ENCODE assay signal across 11 cellular contexts in genomic region chr15:22846073-22846472, GRCh38. TPM values are rescaled to one million over a fixed set of nuclear protein-coding genes. Genes with fewer than 3 reads are reported as not detected.
DNase-seq lines count a peak whose midpoint lies in the region; ATAC-seq and TF ChIP-seq lines count a peak whose summit lies in the region.
"Had no signal": no experiment of that assay in that cellular context is flagged by ENCODE, and none has a peak within 500 bp of the region (broad histone marks: within the 10 kb centered on the region; RNA-seq: fewer than 3 reads in every experiment).

No MANE protein-coding gene starts in this region.

- TF ChIP-seq CTCF in BE2C (IDR thresholded peaks at IDR 0.05; ENCODE audit: low read depth, low read length) (no peak), adrenal gland (IDR thresholded peaks at IDR 0.05) (no peak), nephron progenitor cell (IDR thresholded peaks at IDR 0.05) (no peak)

- H3K9me3 Mint-ChIP-seq in nephron progenitor cell, result no peaks in the 10 kb centered on the region
- no peaks in the 10 kb centered on the region for H3K9me3 Mint-ChIP-seq in activated naive CD4-positive, alpha-beta T cell treated with anti-CD3 and anti-CD28 coated beads for 36 hours

- H3K27me3 ChIP-seq in BE2C (no peaks in the 10 kb centered on the region), adrenal gland (no peaks in the 10 kb centered on the region)
- H3K27me3 ChIP-seq: BLaER1 treated with 17β-estradiol and CSF1 and Interleukin-3, amounts not matched to agents 10 nM and 100 nM had no signal

- H3K36me3 ChIP-seq in BE2C, result peaks cover 71% of the 10 kb centered on the region
- H3K36me3 ChIP-seq in adrenal gland (replicated peaks in 1 of 2), result peaks cover 0 to 9% of the 10 kb centered on the region in 2 donors

- WGBS in adrenal gland, 4 donors, result 80 to 87% (median 83%) methylated on average over 6 of the region's 6 CpGs

- H3K4me3 ChIP-seq in BE2C (ENCODE audit: low read depth, low read length), result no peak overlapping the region
- H3K4me3 ChIP-seq in adrenal gland, result no peak overlapping the region
- H3K4me3 ChIP-seq: BLaER1 treated with 17β-estradiol and CSF1 and Interleukin-3, amounts not matched to agents 10 nM and 100 nM had no signal

- H3K27ac Mint-ChIP-seq in nephron progenitor cell, result peak overlapping the region; percentile 90
- no peak overlapping the region for H3K27ac Mint-ChIP-seq in activated naive CD4-positive, alpha-beta T cell treated with anti-CD3 and anti-CD28 coated beads for 36 hours

- intact Hi-C loops in adrenal gland (cut with DNase I), result no loop called here
- intact Hi-C loops in activated naive CD4-positive, alpha-beta T cell treated with anti-CD3 and anti-CD28 coated beads for 36 hours (cut with micrococcal nuclease), result no loop called here

- no peak for TF ChIP-seq POLR2A in adrenal gland (IDR thresholded peaks at IDR 0.05)

- CTCF ChIA-PET in activated naive CD4-positive, alpha-beta T cell treated with anti-CD3 and anti-CD28 coated beads for 36 hours (lab: Charles Lee), result interaction anchor here (1.3 kb wide), 1 partner anchor 10 kb away, joined by 5 read pairs; no protein-coding TSS in a partner anchor

- H3K4me3 Mint-ChIP-seq in nephron progenitor cell, result peak overlapping the region; percentile 50
- no peak overlapping the region for H3K4me3 Mint-ChIP-seq in activated naive CD4-positive, alpha-beta T cell treated with anti-CD3 and anti-CD28 coated beads for 36 hours

- no peak for ATAC-seq in HG03159 (IDR thresholded peaks at IDR 0.05; ENCODE audit: unreplicated experiment)
- ATAC-seq: PC-3 had no signal

- peak overlapping the region in 3 of 5 donors; percentile 6 to 70 (median 63) for H3K27ac ChIP-seq in adrenal gland
- H3K27ac ChIP-seq: BLaER1 treated with 17β-estradiol and CSF1 and Interleukin-3, amounts not matched to agents 10 nM and 100 nM had no signal

- DNase-seq in BE2C (peak; percentile 24), ELF-1 (ENCODE audit: low read depth, low spot score) (peak; percentile 57), adrenal gland (no peak), nephron progenitor cell (no peak), kidney glomerular epithelial cell (lab: John Stamatoyannopoulos, UW) (no peak)
- no peak for DNase-seq in activated naive CD4-positive, alpha-beta T cell treated with anti-CD3 and anti-CD28 coated beads for 36 hours
- DNase-seq: Caco-2, NCI-H345, PC-3 had no signal

- H3K4me1 ChIP-seq in BE2C (no peaks in the 10 kb centered on the region; the same call in 1 of the 2 replicates), adrenal gland (replicated peaks in 1 of 2) (peaks cover 7 to 27% of the 10 kb centered on the region in 2 donors)

- H3K9me3 ChIP-seq in BE2C (no peaks in the 10 kb centered on the region), adrenal gland (replicated peaks in 1 of 3) (no peaks in the 10 kb centered on the region)
- H3K9me3 ChIP-seq: BLaER1 treated with 17β-estradiol and CSF1 and Interleukin-3, amounts not matched to agents 10 nM and 100 nM; Caco-2 had no signal

- no peaks in the 10 kb centered on the region for H3K27me3 Mint-ChIP-seq in nephron progenitor cell (ENCODE audit: low read depth, poor library complexity)
- no peaks in the 10 kb centered on the region for H3K27me3 Mint-ChIP-seq in activated naive CD4-positive, alpha-beta T cell treated with anti-CD3 and anti-CD28 coated beads for 36 hours (ENCODE audit: low read depth)

- H3K36me3 Mint-ChIP-seq in nephron progenitor cell (ENCODE audit: low read depth), result peaks cover 64% of the 10 kb centered on the region
- H3K36me3 Mint-ChIP-seq in activated naive CD4-positive, alpha-beta T cell treated with anti-CD3 and anti-CD28 coated beads for 36 hours (ENCODE audit: low read depth), result peaks cover 34% of the 10 kb centered on the region

- H3K4me1 Mint-ChIP-seq in nephron progenitor cell, result peaks cover 43% of the 10 kb centered on the region
- H3K4me1 Mint-ChIP-seq in activated naive CD4-positive, alpha-beta T cell treated with anti-CD3 and anti-CD28 coated beads for 36 hours (ENCODE audit: low read depth), result peaks cover 46% of the 10 kb centered on the region

RNA-seq across cellular contexts. Expression of gene NIPA2, which starts 7.6 kb away (rescaled TPM):
- polyA plus RNA-seq in BE2C (2012; ENCODE audit: insufficient read depth, insufficient read length, low read depth), result 127 TPM
- total RNA-seq in adrenal gland, result 10 to 100 TPM; 44.7 to 76.5 (median 60.4) TPM
- polyA plus RNA-seq in adrenal gland, result 10 to 100 TPM; 10.5 to 64.4 (median 13.3) TPM
- 10 to 100 TPM; 47.0 to 47.9 TPM for total RNA-seq in activated naive CD4-positive, alpha-beta T cell treated with anti-CD3 and anti-CD28 coated beads for 36 hours

RNA-seq across cellular contexts. Expression of gene NIPA1, which starts 59.6 kb away (rescaled TPM):
- polyA plus RNA-seq in BE2C (2012; ENCODE audit: insufficient read depth, insufficient read length, low read depth), result 32.6 TPM
- total RNA-seq in adrenal gland, result 10 to 100 TPM in 4 of 8 donors, 1 to 10 TPM in 4; 6.6 to 15.6 (median 10.1) TPM
- polyA plus RNA-seq in adrenal gland, result 1 to 10 TPM; 2.2 to 8.0 (median 2.8) TPM
- 1 to 10 TPM; 3.1 to 3.2 TPM for total RNA-seq in activated naive CD4-positive, alpha-beta T cell treated with anti-CD3 and anti-CD28 coated beads for 36 hours

Comparison
In these comparisons a context has a peak if more than half of its experiments do, and no peak if none do; other contexts are left out.
1. DNase-seq: peak in BE2C (single experiment) and ELF-1 (single experiment); none in adrenal gland (0 of 7), nephron progenitor cell (single experiment), activated naive CD4-positive, alpha-beta T cell treated with anti-CD3 and anti-CD28 coated beads for 36 hours (single experiment) and kidney glomerular epithelial cell (single experiment).